30 cellular contexts compared by ENCODE assay signal in the genomic region with DNA sequence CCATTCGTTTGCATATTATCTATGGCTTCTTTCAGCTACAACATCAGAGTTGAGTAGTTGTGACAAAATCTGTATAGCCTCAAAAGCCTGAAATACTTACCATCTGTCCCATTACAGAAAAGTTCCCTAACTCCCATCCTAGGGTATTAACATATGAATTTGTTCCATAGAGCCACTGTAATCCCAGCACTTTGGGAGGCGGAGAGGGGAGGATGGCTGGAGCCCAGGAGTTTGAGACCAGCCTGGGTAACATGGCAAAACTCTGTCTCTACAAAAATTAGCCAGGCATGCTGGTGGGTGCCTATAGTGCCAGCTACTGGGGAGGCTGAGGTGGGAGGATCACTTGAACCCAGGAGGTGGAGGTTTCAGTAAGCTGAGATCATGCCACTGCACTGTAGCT. TPM values are rescaled to one million over a fixed set of nuclear protein-coding genes. Genes with fewer than 3 reads are reported as not detected.
DNase-seq lines count a peak whose midpoint lies in the region; ATAC-seq, FAIRE-seq and TF ChIP-seq lines count a peak whose summit lies in the region.
"Had no signal": no experiment of that assay in that cellular context is flagged by ENCODE, and none has a peak within 500 bp of the region (broad histone marks: within the 10 kb centered on the region; RNA-seq: fewer than 3 reads in every experiment).

No MANE protein-coding gene starts in this region.

- CTCF ChIA-PET in K562 (lab: Yijun Ruan, JAX; ENCODE audit: low intra/inter-chr PET ratio), result no interaction called here

- peaks cover 8% of the 10 kb centered on the region; the same call in 2 of the 3 replicates for H3K4me1 Mint-ChIP-seq in GM23338
- H3K4me1 Mint-ChIP-seq: CD4-positive, alpha-beta memory T cell; CD8-positive, alpha-beta memory T cell had no signal

- H3K4me3 ChIP-seq in GM23338 (no peak overlapping the region), NT2/D1 (ENCODE audit: insufficient read length, low read depth) (no peak overlapping the region), K562 (no peak overlapping the region)
- H3K4me3 ChIP-seq: BLaER1, GM12878 had no signal

- no peaks in the 10 kb centered on the region for H3K9me2 ChIP-seq in GM23338 (ENCODE audit: insufficient read depth)

- no peaks in the 10 kb centered on the region for H3K36me3 Mint-ChIP-seq in GM23338 (ENCODE audit: low read depth)
- H3K36me3 Mint-ChIP-seq: CD14-positive monocyte; CD4-positive, alpha-beta memory T cell; CD4-positive, CD25-positive, alpha-beta regulatory T cell; CD8-positive, alpha-beta memory T cell had no signal

- TF ChIP-seq RAD21 in K562 (CRISPR knock-in tag; conservative IDR thresholded peaks at IDR 0.05 in 1 of 2, IDR thresholded peaks at IDR 0.05 in 1 of 2), result no peak

- TF ChIP-seq EP300 in K562 (IDR thresholded peaks at IDR 0.05; ENCODE audit: low read length), result no peak

- 50% methylated on average over 2 of the region's 2 CpGs for WGBS in K562 (ENCODE audit: insufficient coverage, low coverage, missing lambda C conversion rate)

- in situ Hi-C loops in K562 (cut with MboI), result no loop called here

- H3K36me3 ChIP-seq in GM23338 (ENCODE audit: insufficient read depth), result no peaks in the 10 kb centered on the region
- no peaks in the 10 kb centered on the region for H3K36me3 ChIP-seq in NT2/D1 (ENCODE audit: insufficient read depth, insufficient read length, low read length)
- peaks cover 11% of the 10 kb centered on the region; the same call in 1 of the 3 replicates for H3K36me3 ChIP-seq in K562 (ENCODE audit: control insufficient read depth, insufficient read depth, low read length)
- H3K36me3 ChIP-seq: BE2C, BLaER1 had no signal

- intact Hi-C loops in K562 (cut with micrococcal nuclease), result no loop called here

- H4K20me1 ChIP-seq in GM23338 (replicated peaks; ENCODE audit: insufficient read depth) (no peaks in the 10 kb centered on the region), K562 (replicated peaks; ENCODE audit: control insufficient read depth, insufficient read depth, low read length) (no peaks in the 10 kb centered on the region)
- H4K20me1 ChIP-seq: BLaER1 had no signal

- DNase-seq in GM23338 (ENCODE audit: low spot score), result peak; percentile 22
- DNase-seq in NT2/D1 (ENCODE audit: low read depth, low spot score), result peak; percentile 6
- DNase-seq in K562 (ENCODE audit: extremely low read depth in 1 of 4, low spot score in 3 of 4), result no peak
- no peak for DNase-seq in dedifferentiated amniotic fluid mesenchymal stem cell (ENCODE audit: extremely low spot score)
- DNase-seq in GM12892 (ENCODE audit: insufficient read length), result no peak
- no peak for DNase-seq in middle frontal gyrus (ENCODE audit: extremely low spot score, low spot score)
- DNase-seq: 8988T; ACHN; BE2C; C1 segment of cervical spinal cord; CD4-positive, alpha-beta memory T cell; CD4-positive, CD25-positive, alpha-beta regulatory T cell; CD8-positive, alpha-beta memory T cell; COR-L47; DMS 273 treated with DMSO at 0.1 percent for 48 hours; DMS153; DMS53; DMS79; DND-41; EL; GDM1 had no signal

- POLR2A ChIA-PET in K562 (lab: Yijun Ruan, JAX), result no interaction called here

- TF ChIP-seq POLR2A in K562 (conservative IDR thresholded peaks at IDR 0.05) (no peak), GM12892 (IDR thresholded peaks at IDR 0.05; ENCODE audit: low read depth, low read length) (no peak)

- H3K27ac ChIP-seq in GM23338 (ENCODE audit: low read depth) (no peak overlapping the region), K562 (ENCODE audit: extremely low read depth, low read depth, low read length) (peak overlapping the region; percentile 40; the same call in 1 of the 3 replicates)
- H3K27ac ChIP-seq: BLaER1 had no signal

- H3K9ac ChIP-seq in NT2/D1 (ENCODE audit: insufficient read length, low read depth), result no peak overlapping the region
- H3K9ac ChIP-seq in K562 (ENCODE audit: insufficient read depth in 1 of 2, low read depth in 2 of 2, low read length in 2 of 2), result no peak overlapping the region
- H3K9ac ChIP-seq: BLaER1 had no signal

- no peak for TF ChIP-seq CTCF in GM23338 (conservative IDR thresholded peaks at IDR 0.05; ENCODE audit: low read depth in 2 of 2)
- no peak for TF ChIP-seq CTCF in K562 (IDR thresholded peaks at IDR 0.05 in 2 of 3, conservative IDR thresholded peaks at IDR 0.05 in 1 of 3; ENCODE audit: insufficient read depth in 2 of 3, low read depth in 1 of 3, low read length in 3 of 3)

- ATAC-seq in GM23338, result peak; percentile 35; the same call in 1 of the 3 replicates
- ATAC-seq in K562, result no peak
- ATAC-seq in GM19455 (IDR thresholded peaks at IDR 0.05; ENCODE audit: unreplicated experiment), result no peak
- ATAC-seq: GM12878 had no signal

- no peak for FAIRE-seq in K562 (lab: Jason Lieb, UNC)
- FAIRE-seq in GM12892 (lab: Jason Lieb, UNC), result no peak
- FAIRE-seq: A204.1, GM12878 had no signal

- H3K4me2 ChIP-seq in GM23338 (no peak overlapping the region), K562 (ENCODE audit: insufficient read depth, low read length) (no peak overlapping the region)
- H3K4me2 ChIP-seq: BLaER1 had no signal

- H3K9me3 Mint-ChIP-seq in GM23338, result no peaks in the 10 kb centered on the region

- no peak overlapping the region for H3K27ac Mint-ChIP-seq in GM23338
- H3K27ac Mint-ChIP-seq: CD14-positive monocyte; CD4-positive, alpha-beta memory T cell; CD4-positive, CD25-positive, alpha-beta regulatory T cell; CD8-positive, alpha-beta memory T cell had no signal

- H2AFZ ChIP-seq in GM23338 (no peak overlapping the region), K562 (ENCODE audit: low read depth, low read length) (no peak overlapping the region)

- no peaks in the 10 kb centered on the region for H3K9me1 ChIP-seq in K562 (ENCODE audit: control insufficient read depth, insufficient read depth, low read length)

- H3K9me3 ChIP-seq in NT2/D1 (ENCODE audit: insufficient read depth, low read length) (no peaks in the 10 kb centered on the region), K562 (replicated peaks; ENCODE audit: control insufficient read depth, insufficient read depth, low read depth, low read length) (no peaks in the 10 kb centered on the region)
- H3K9me3 ChIP-seq: BE2C, BLaER1 had no signal

- H3K4me1 ChIP-seq in GM23338 (ENCODE audit: insufficient read depth), result no peaks in the 10 kb centered on the region
- H3K4me1 ChIP-seq in NT2/D1 (ENCODE audit: insufficient read depth, insufficient read length), result peaks cover 2% of the 10 kb centered on the region
- peaks cover 0 to 38% of the 10 kb centered on the region in 2 experiments; a peak in 4 of 5 replicates for H3K4me1 ChIP-seq in K562 (replicated peaks in 1 of 2; ENCODE audit: control insufficient read depth in 2 of 2, insufficient read depth in 2 of 2, low read length in 2 of 2)
- H3K4me1 ChIP-seq: BE2C had no signal

- H3K4me3 Mint-ChIP-seq in GM23338, result no peak overlapping the region
- H3K4me3 Mint-ChIP-seq: CD14-positive monocyte; CD4-positive, alpha-beta memory T cell; CD4-positive, CD25-positive, alpha-beta regulatory T cell; CD8-positive, alpha-beta memory T cell had no signal

- H3K27me3 ChIP-seq in GM23338 (ENCODE audit: insufficient read depth) (no peaks in the 10 kb centered on the region), NT2/D1 (ENCODE audit: insufficient read depth, insufficient read length) (no peaks in the 10 kb centered on the region), K562 (ENCODE audit: control insufficient read depth in 2 of 2, insufficient read depth in 2 of 2, low read length in 2 of 2) (no peaks in the 10 kb centered on the region)
- H3K27me3 ChIP-seq: BE2C had no signal

- BruUV-seq in K562 (replicated peaks; lab: Mats Ljungman, UMichigan), result no TSS peak

- no peaks in the 10 kb centered on the region for H3F3A ChIP-seq in GM23338 (replicated peaks; ENCODE audit: low read depth)

- H3K27me3 Mint-ChIP-seq in GM23338 (ENCODE audit: insufficient read depth, low read depth, poor library complexity), result peaks cover 2% of the 10 kb centered on the region
- H3K27me3 Mint-ChIP-seq: CD4-positive, alpha-beta memory T cell; CD4-positive, CD25-positive, alpha-beta regulatory T cell had no signal

- no peaks in the 10 kb centered on the region for H3K79me2 ChIP-seq in GM23338 (replicated peaks; ENCODE audit: insufficient read depth)
- H3K79me2 ChIP-seq in K562 (ENCODE audit: control insufficient read depth, insufficient read depth, low read length), result peaks cover 77% of the 10 kb centered on the region

TF ChIP-seq in K562, 482 proteins besides CTCF, POLR2A, EP300 and RAD21 (continues in another document):
- no peak for TF ChIP-seq ZFP1 (CRISPR knock-in tag; IDR thresholded peaks at IDR 0.05)
- TF ChIP-seq MAFG (tag; conservative IDR thresholded peaks at IDR 0.05), result no peak

RNA-seq across cellular contexts. Expression of a gene that starts 53.1 kb away (rescaled TPM):
- total RNA-seq in GM23338 (2014; rRNA removed; shearing (Covaris generic)), result not detected in 2 replicates
- polyA plus RNA-seq in GM23338 (2016; fragmentation: Nextera tagmentation; extraction: Ambion mirVana) (not detected in 2 replicates), K562 (2011; rRNA removed) (not detected in 2 replicates), K562 (2014; fragmentation: Illumina TruSeq; extraction: Trizol) (not detected in 2 replicates), K562 (2014; fragmentation: Nextera tagmentation; extraction: Ambion mirVana) (not detected), K562 (2014; rRNA removed) (not detected in 2 replicates)
- total RNA-seq in K562 (2011; cell fraction: chromatin; rRNA removed; ENCODE audit: low replicate concordance), result not detected in 2 replicates
- not detected in 2 replicates for total RNA-seq in K562 (2011; cell fraction: nucleolus; rRNA removed)
- total RNA-seq in K562 (2011; cell fraction: nucleoplasm; rRNA removed), result not detected in 2 replicates
- total RNA-seq in K562 (2014; rRNA removed) (not detected in 2 replicates), K562 (2014; rRNA removed; fragmentation: Illumina TruSeq; extraction: Trizol) (not detected in 2 replicates), K562 (2015; rRNA removed; fragmentation: Illumina TruSeq; extraction: Trizol) (not detected in 2 replicates), K562 (2021) (0.22 TPM in 1 of 2 replicates, not detected in the other)
- polyA plus RNA-seq in K562 (2011; cell fraction: cytosol; rRNA removed), result not detected in 2 replicates
- not detected in 2 replicates for polyA plus RNA-seq in K562 (2011; cell fraction: nucleus; rRNA removed)
- polyA plus RNA-seq in K562 (2012), result not detected in 2 replicates
- not detected in 2 replicates for polyA minus RNA-seq in K562 (2011; rRNA and poly(A)+ RNA removed)
- not detected in 2 replicates for polyA minus RNA-seq in K562 (2011; cell fraction: cytosol; rRNA and poly(A)+ RNA removed)
- polyA minus RNA-seq in K562 (2011; cell fraction: nucleus; rRNA and poly(A)+ RNA removed), result not detected in 2 replicates
- polyA plus RNA-seq in GM12892 (2012; ENCODE audit: missing spikeins), result not detected
- total RNA-seq: A673; CD4-positive, alpha-beta memory T cell; CD4-positive, CD25-positive, alpha-beta regulatory T cell; CD8-positive, alpha-beta memory T cell; Daoy; G401; GM12878 had no signal
- polyA plus RNA-seq: AG04450; CD14-positive monocyte; CD4-positive, alpha-beta memory T cell; CD4-positive, CD25-positive, alpha-beta regulatory T cell; CD8-positive, alpha-beta memory T cell; GM12878 had no signal

Comparison
In these comparisons a context has a peak if more than half of its experiments do, and no peak if none do; other contexts are left out.
1. DNase-seq: peak in GM23338 (single experiment) and NT2/D1 (single experiment); none in K562 (0 of 4), dedifferentiated amniotic fluid mesenchymal stem cell (single experiment), GM12892 (single experiment) and middle frontal gyrus (single experiment).